Comparison of ENCODE assay signal across 13 cellular contexts in genomic region chr6:135812085-135812526, GRCh38. TPM values are rescaled to one million over a fixed set of nuclear protein-coding genes. Genes with fewer than 3 reads are reported as not detected.
DNase-seq lines count a peak whose midpoint lies in the region; ATAC-seq and TF ChIP-seq lines count a peak whose summit lies in the region.
"Had no signal": no experiment of that assay in that cellular context is flagged by ENCODE, and none has a peak within 500 bp of the region (broad histone marks: within the 10 kb centered on the region; RNA-seq: fewer than 3 reads in every experiment).

No MANE protein-coding gene starts in this region.

- peaks cover 4% of the 10 kb centered on the region for H3K27me3 Mint-ChIP-seq in GM23338 (ENCODE audit: insufficient read depth, low read depth, poor library complexity)
- H3K27me3 Mint-ChIP-seq: IgD-negative memory B cell had no signal

- H3K36me3 Mint-ChIP-seq in GM23338 (ENCODE audit: low read depth), result peaks cover 8% of the 10 kb centered on the region; the same call in 2 of the 3 replicates
- H3K36me3 Mint-ChIP-seq: IgD-negative memory B cell had no signal

- WGBS in trophoblast cell (ENCODE audit: extremely low coverage, insufficient coverage, insufficient read length), result no CpG with 5 or more reads among the region's 5 CpGs

- H2AFZ ChIP-seq in GM23338, result peak overlapping the region; percentile 36; the same call in 1 of the 2 replicates
- no peak overlapping the region for H2AFZ ChIP-seq in trophoblast cell (ENCODE audit: insufficient read depth, low read length, poor library complexity)

- H4K91ac ChIP-seq in trophoblast cell (ENCODE audit: low read depth, low read length), result no peak overlapping the region

- no peak for DNase-seq in GM23338 (ENCODE audit: low spot score)
- no peak for DNase-seq in SK-N-MC (ENCODE audit: low read depth, low spot score)
- DNase-seq in foreskin keratinocyte, result peak in 1 of 2 donors; percentile 26
- no peak for DNase-seq in trophoblast cell
- DNase-seq in AG08396 (ENCODE audit: low spot score), result no peak
- no peak for DNase-seq in NAMALWA (ENCODE audit: low spot score)
- DNase-seq: activated naive CD4-positive, alpha-beta T cell treated with Interleukin-2 at 50 U/mL for 16 hours; effector CD8-positive, alpha-beta T cell; NCI-H2171 treated with DMSO at 0.1 percent for 48 hours; stimulated activated CD4-positive, alpha-beta T cell treated with anti-CD3 and anti-CD28 coated beads, Interleukin-4, amount 100 ng/mL, for 24 hours had no signal

- H3K4me2 ChIP-seq in GM23338, result no peak overlapping the region
- no peak overlapping the region for H3K4me2 ChIP-seq in trophoblast cell (ENCODE audit: low read length)

- TF ChIP-seq CTCF in GM23338 (conservative IDR thresholded peaks at IDR 0.05; ENCODE audit: low read depth in 2 of 2) (no peak), foreskin keratinocyte (conservative IDR thresholded peaks at IDR 0.05) (no peak)

- no peaks in the 10 kb centered on the region for H3K36me3 ChIP-seq in GM23338 (ENCODE audit: insufficient read depth)
- H3K36me3 ChIP-seq in SK-N-MC (ENCODE audit: insufficient read depth, low read length), result no peaks in the 10 kb centered on the region
- H3K36me3 ChIP-seq in trophoblast cell (ENCODE audit: control insufficient read depth in 1 of 2, insufficient read depth in 2 of 2, low read length in 2 of 2), result no peaks in the 10 kb centered on the region

- H3K9me3 ChIP-seq in SK-N-MC (ENCODE audit: low read depth, low read length) (no peaks in the 10 kb centered on the region), trophoblast cell (ENCODE audit: insufficient read depth, low read depth, low read length) (no peaks in the 10 kb centered on the region)

- H2AK5ac ChIP-seq in trophoblast cell (ENCODE audit: low read length), result no peak overlapping the region

- ATAC-seq in GM23338, result no peak
- peak; percentile 16 for ATAC-seq in foreskin keratinocyte
- no peak for ATAC-seq in HG02571 (IDR thresholded peaks at IDR 0.05; ENCODE audit: unreplicated experiment)
- ATAC-seq in HG03139 (IDR thresholded peaks at IDR 0.05; ENCODE audit: unreplicated experiment), result no peak

- H3K14ac ChIP-seq in trophoblast cell (ENCODE audit: low read length), result no peak overlapping the region

- H2BK5ac ChIP-seq in trophoblast cell (ENCODE audit: low read depth, low read length, poor library complexity), result no peak overlapping the region

- H3K79me2 ChIP-seq in GM23338 (replicated peaks; ENCODE audit: insufficient read depth) (no peaks in the 10 kb centered on the region), trophoblast cell (ENCODE audit: control insufficient read depth, insufficient read depth, low read length, poor library complexity) (no peaks in the 10 kb centered on the region)

- no peaks in the 10 kb centered on the region for H3K9me2 ChIP-seq in GM23338 (ENCODE audit: insufficient read depth)

- H3K4me3 ChIP-seq in GM23338, result no peak overlapping the region
- H3K4me3 ChIP-seq in SK-N-MC, result no peak overlapping the region
- H3K4me3 ChIP-seq in trophoblast cell (ENCODE audit: low read depth, low read length), result no peak overlapping the region

- no peaks in the 10 kb centered on the region for H3F3A ChIP-seq in GM23338 (replicated peaks; ENCODE audit: low read depth)

- H3K9ac ChIP-seq in SK-N-MC (ENCODE audit: insufficient read length) (no peak overlapping the region), trophoblast cell (ENCODE audit: low read length) (no peak overlapping the region)

- no peak overlapping the region for H3K23ac ChIP-seq in trophoblast cell (ENCODE audit: low read length)

- H3K9me3 Mint-ChIP-seq in GM23338, result peaks cover 6% of the 10 kb centered on the region; the same call in 2 of the 3 replicates

- no peaks in the 10 kb centered on the region for H3K79me1 ChIP-seq in trophoblast cell (ENCODE audit: low read length)

- no peak overlapping the region for H2BK12ac ChIP-seq in trophoblast cell (ENCODE audit: low read length)

- no peak overlapping the region for H3K27ac Mint-ChIP-seq in GM23338
- H3K27ac Mint-ChIP-seq: IgD-negative memory B cell had no signal

- no peak overlapping the region for H2BK120ac ChIP-seq in trophoblast cell (ENCODE audit: insufficient read depth, low read length, poor library complexity)

- H3K4me1 ChIP-seq in GM23338 (ENCODE audit: insufficient read depth) (peaks cover 32% of the 10 kb centered on the region), foreskin keratinocyte (no peaks in the 10 kb centered on the region), trophoblast cell (ENCODE audit: control insufficient read depth in 1 of 2, insufficient read depth in 2 of 2, low read length in 2 of 2) (peaks cover 4 to 5% of the 10 kb centered on the region in 2 experiments)

- peaks cover 36% of the 10 kb centered on the region for H3K4me1 Mint-ChIP-seq in GM23338

- H3K4me3 Mint-ChIP-seq in GM23338, result no peak overlapping the region
- H3K4me3 Mint-ChIP-seq: IgD-negative memory B cell had no signal

- H3K27me3 ChIP-seq in GM23338 (ENCODE audit: insufficient read depth), result no peaks in the 10 kb centered on the region
- H3K27me3 ChIP-seq in foreskin keratinocyte, result no peaks in the 10 kb centered on the region
- no peaks in the 10 kb centered on the region for H3K27me3 ChIP-seq in trophoblast cell (ENCODE audit: insufficient read depth, low read length)

- no peak overlapping the region for H4K12ac ChIP-seq in trophoblast cell (ENCODE audit: low read depth, low read length)

- H3K4ac ChIP-seq in trophoblast cell (ENCODE audit: low read depth, low read length), result no peak overlapping the region

- H4K8ac ChIP-seq in trophoblast cell (ENCODE audit: low read depth, low read length), result no peak overlapping the region

- no peak overlapping the region for H3K18ac ChIP-seq in trophoblast cell (ENCODE audit: low read length)

- H3K27ac ChIP-seq in GM23338 (ENCODE audit: low read depth) (no peak overlapping the region), SK-N-MC (peak overlapping the region; percentile 51), foreskin keratinocyte (no peak overlapping the region), trophoblast cell (ENCODE audit: low read depth, low read length) (peak overlapping the region; percentile 54)

- H4K20me1 ChIP-seq in GM23338 (replicated peaks; ENCODE audit: insufficient read depth), result no peaks in the 10 kb centered on the region

TF ChIP-seq in GM23338, 12 proteins besides CTCF, POLR2A, EP300 and RAD21 (continues in another document):
- TF ChIP-seq STAT1 (IDR thresholded peaks at IDR 0.05; ENCODE audit: unreplicated experiment), result no peak
- TF ChIP-seq ZNF114 (CRISPR knock-in tag; IDR thresholded peaks at IDR 0.05), result no peak
- no peak for TF ChIP-seq EZH2 (IDR thresholded peaks at IDR 0.05; ENCODE audit: low read depth, unreplicated experiment)
- TF ChIP-seq NANOG (IDR thresholded peaks at IDR 0.05; ENCODE audit: borderline replicate concordance), result no peak
- no peak for TF ChIP-seq JUNB (IDR thresholded peaks at IDR 0.05; ENCODE audit: unreplicated experiment)
- TF ChIP-seq ZNF331 (CRISPR knock-in tag; IDR thresholded peaks at IDR 0.05; ENCODE audit: low read depth), result no peak
- no peak for TF ChIP-seq REST (IDR thresholded peaks at IDR 0.05; ENCODE audit: unreplicated experiment)
- TF ChIP-seq CREB1 (CRISPR knock-in tag; IDR thresholded peaks at IDR 0.05; ENCODE audit: low read depth), result no peak
- no peak for TF ChIP-seq POLR2AphosphoS5 (IDR thresholded peaks at IDR 0.05; ENCODE audit: low read depth)
- TF ChIP-seq, protein P1, sequence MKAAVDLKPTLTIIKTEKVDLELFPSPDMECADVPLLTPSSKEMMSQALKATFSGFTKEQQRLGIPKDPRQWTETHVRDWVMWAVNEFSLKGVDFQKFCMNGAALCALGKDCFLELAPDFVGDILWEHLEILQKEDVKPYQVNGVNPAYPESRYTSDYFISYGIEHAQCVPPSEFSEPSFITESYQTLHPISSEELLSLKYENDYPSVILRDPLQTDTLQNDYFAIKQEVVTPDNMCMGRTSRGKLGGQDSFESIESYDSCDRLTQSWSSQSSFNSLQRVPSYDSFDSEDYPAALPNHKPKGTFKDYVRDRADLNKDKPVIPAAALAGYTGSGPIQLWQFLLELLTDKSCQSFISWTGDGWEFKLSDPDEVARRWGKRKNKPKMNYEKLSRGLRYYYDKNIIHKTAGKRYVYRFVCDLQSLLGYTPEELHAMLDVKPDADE (IDR thresholded peaks at IDR 0.05), result no peak
- TF ChIP-seq EZH2phosphoT487 (IDR thresholded peaks at IDR 0.05; ENCODE audit: unreplicated experiment), result no peak

RNA-seq across cellular contexts. Expression of gene PDE7B, which starts 39.4 kb away (rescaled TPM):
- 0.07 TPM in 1 of 2 replicates, not detected in the other for total RNA-seq in GM23338 (2014; rRNA removed; shearing (Covaris generic))
- polyA plus RNA-seq in GM23338 (2016; fragmentation: Nextera tagmentation; extraction: Ambion mirVana) (not detected in 2 replicates), foreskin keratinocyte (not detected in 2 replicates)
- not detected in 2 replicates for total RNA-seq in foreskin keratinocyte
- 0.05 and 0.08 TPM in 2 replicates for polyA plus RNA-seq in trophoblast cell (2013)

Comparison
In these comparisons a context has a peak if more than half of its experiments do, and no peak if none do; other contexts are left out.
1. H3K27ac ChIP-seq: peak in SK-N-MC (single experiment) and trophoblast cell (single experiment); none in GM23338 (single experiment) and foreskin keratinocyte (single experiment).